Comparison of ENCODE assay signal across 8 cellular contexts in the genomic region with DNA sequence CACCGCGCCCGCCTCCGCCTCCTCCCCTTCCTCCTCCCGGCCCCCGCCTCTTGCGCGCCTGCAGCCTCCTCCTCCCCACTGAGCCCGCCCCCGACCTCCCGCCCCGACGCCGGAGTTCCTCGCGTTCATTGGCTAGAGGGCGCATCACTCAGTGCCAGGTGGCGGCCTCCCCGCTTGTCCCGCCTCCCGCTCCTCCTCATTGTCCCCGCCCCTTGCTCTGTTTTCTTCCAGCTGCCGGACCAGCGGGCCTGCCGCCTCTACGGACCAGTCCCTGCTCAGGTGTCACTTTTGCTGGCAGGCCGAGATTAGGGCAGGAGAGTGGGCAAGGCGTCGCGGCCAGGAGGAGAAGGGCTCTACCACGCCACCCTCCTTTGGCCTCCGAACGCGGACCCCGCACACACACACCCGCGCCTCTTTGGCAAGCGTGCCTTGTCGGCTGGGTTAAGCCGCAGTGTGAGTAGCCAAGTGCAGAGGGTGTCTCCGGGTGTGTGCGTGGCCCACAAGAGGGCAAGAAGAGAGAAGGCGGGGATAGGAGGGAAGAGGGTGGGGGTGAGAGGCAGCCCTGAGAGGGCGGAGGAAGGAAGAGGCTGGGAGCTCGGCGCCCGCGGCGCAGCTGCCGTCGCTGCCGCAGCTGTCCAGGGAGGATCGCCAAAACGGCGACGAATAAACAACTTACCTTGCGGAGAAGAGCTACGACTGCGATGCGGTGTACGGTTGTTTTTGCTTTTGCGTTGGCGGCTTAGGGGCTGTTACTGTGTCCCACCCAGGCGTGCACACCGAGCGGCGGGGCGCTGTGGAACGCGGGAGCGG. TPM values are rescaled to one million over a fixed set of nuclear protein-coding genes. Genes with fewer than 3 reads are reported as not detected.
DNase-seq lines count a peak whose midpoint lies in the region; ATAC-seq, FAIRE-seq and TF ChIP-seq lines count a peak whose summit lies in the region.

No MANE protein-coding gene starts in this region.

- DNase-seq in AG20443 (ENCODE audit: low spot score) (peak; percentile 99), NCI-H446 (lab: John Stamatoyannopoulos, UW) (peak; percentile 94 to 96), cerebellar nuclear complex (lab: John Stamatoyannopoulos, UW) (peak; percentile 95), kidney (peak; percentile 100)
- DNase-seq in activated CD4-positive, CD25-positive, alpha-beta regulatory T cell treated with anti-CD3 and anti-CD28 coated beads, Interleukin-2, amount 50 U/mL, for 72 hours, result peak; percentile 99
- DNase-seq in stimulated activated CD4-positive, alpha-beta T cell treated with anti-CD3 and anti-CD28 coated beads, Interleukin-15, amount 100 ng/mL, for 1 hour (ENCODE audit: low read depth in 1 of 2, low spot score in 1 of 2), result peak; percentile 99

- intact Hi-C loops in kidney (cut with DNase I), result no loop called here

- H3K27ac ChIP-seq in kidney (ENCODE audit: low read depth in 2 of 2, low read length in 2 of 2), result peak overlapping the region; percentile 96 to 98

- no peaks in the 10 kb centered on the region for H3K36me3 ChIP-seq in kidney (ENCODE audit: control insufficient read depth in 1 of 2, insufficient read depth in 2 of 2, low read length in 2 of 2)

- no peak for TF ChIP-seq CTCF in kidney (IDR thresholded peaks at IDR 0.05; ENCODE audit: borderline replicate concordance, extremely low read depth, insufficient read depth)

- H3K9me3 ChIP-seq in kidney (ENCODE audit: control insufficient read depth in 1 of 2, low read length in 2 of 2), result no peaks in the 10 kb centered on the region

- H3K4me1 ChIP-seq in kidney (ENCODE audit: control insufficient read depth in 1 of 2, insufficient read depth in 1 of 2, low read depth in 1 of 2, low read length in 2 of 2), result peaks cover 5 to 11% of the 10 kb centered on the region in 2 donors

- H3K9ac ChIP-seq in kidney (ENCODE audit: low read length in 2 of 2), result peak overlapping the region; percentile 89 to 95

- peak; percentile 55 for TF ChIP-seq POLR2A in GM19099 (IDR thresholded peaks at IDR 0.05; ENCODE audit: extremely low read depth, insufficient read length, low read depth)

- peak overlapping the region; percentile 88 to 95 for H3K4me3 ChIP-seq in kidney (ENCODE audit: low read length in 2 of 2)

- peak; percentile 80 for ATAC-seq in HG03378 (IDR thresholded peaks at IDR 0.05; ENCODE audit: unreplicated experiment)

- no peak for FAIRE-seq in kidney (lab: Jason Lieb, UNC)

RNA-seq across cellular contexts. Expression of gene PPP3CA, which starts 0.4 kb away (rescaled TPM):
- total RNA-seq in kidney, result 31.5 TPM
- polyA plus RNA-seq in kidney (ENCODE audit: insufficient read depth, low read depth, low replicate concordance), result 6.9 TPM

Comparison
In these comparisons a context has a peak if more than half of its experiments do, and no peak if none do; other contexts are left out.
1. Peak in every context shown above with its lines: DNase-seq, ATAC-seq, H3K4me3 ChIP-seq and H3K27ac ChIP-seq.